ENCODE assay signal across 8 cellular contexts in the genomic region with DNA sequence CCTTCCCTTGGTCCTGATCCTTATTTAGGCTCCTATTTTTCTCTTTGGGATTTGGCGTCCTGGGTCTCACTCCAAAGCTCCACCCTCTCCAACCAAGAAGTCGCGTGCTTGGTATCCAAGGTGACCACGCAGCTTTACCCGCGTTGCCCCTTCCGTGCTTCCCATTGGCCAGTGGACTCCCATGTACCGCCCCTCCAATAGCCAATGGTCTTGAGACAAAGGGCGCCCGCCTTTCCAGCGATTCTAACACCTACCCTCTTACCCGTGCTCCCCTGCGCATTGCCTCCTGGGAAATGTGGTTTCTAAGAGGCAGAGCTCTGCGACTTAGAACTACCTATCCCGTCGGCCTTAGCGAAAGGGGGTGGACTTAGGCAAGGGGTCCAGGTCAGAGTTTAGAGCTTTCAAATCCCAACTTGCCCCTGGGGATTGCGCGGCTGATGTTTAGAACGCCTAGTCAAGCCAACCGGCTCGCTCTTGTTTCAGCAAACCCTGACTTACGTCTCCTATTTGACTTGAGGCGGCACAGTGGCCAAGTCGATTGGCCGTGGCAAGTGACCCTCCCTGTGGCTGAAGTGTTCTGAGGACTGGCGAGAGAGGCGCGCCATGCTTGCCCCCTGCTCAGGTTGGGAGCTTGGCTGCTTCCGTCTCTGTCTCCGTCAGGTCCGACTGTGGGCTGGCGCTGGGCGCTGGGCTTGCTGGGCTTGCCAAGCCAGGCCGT. TPM values are rescaled to one million over a fixed set of nuclear protein-coding genes. Genes with fewer than 3 reads are reported as not detected.
DNase-seq lines count a peak whose midpoint lies in the region; ATAC-seq and TF ChIP-seq lines count a peak whose summit lies in the region.
"Not testable (repeated sequence)": the region's sequence is repeated elsewhere in the genome, so short reads cannot be mapped to it uniquely, and the experiment has no call there.

FAM185A (plus strand) TSS at position 395 of the 718 bp plus-strand sequence; CDS start at position 604, 209 bp downstream.

- in situ Hi-C loops in astrocyte of the spinal cord (cut with HindIII; ENCODE audit: low sequenced_read_pairs) = not testable (repeated sequence)

- ATAC-seq in GM18508 (IDR thresholded peaks at IDR 0.05; ENCODE audit: insufficient read depth, unreplicated experiment) (peak; percentile 93), HG02981 (IDR thresholded peaks at IDR 0.05; ENCODE audit: unreplicated experiment) (peak; percentile 98)

- H3K9me3 ChIP-seq in uterus = not testable (repeated sequence)

- H3K4me3 ChIP-seq in astrocyte of the spinal cord (ENCODE audit: low read depth, low read length) = peak within 1 kb of the TSS; percentile 57
- H3K4me3 ChIP-seq in uterus = peak within 1 kb of the TSS; percentile 64 to 68

- not testable (repeated sequence) for H3K36me3 ChIP-seq in uterus

- DNase-seq in NCI-H2029 (lab: John Stamatoyannopoulos, UW) = peak; percentile 99
- DNase-seq in T-helper 9 cell = peak; percentile 87
- DNase-seq in astrocyte of the spinal cord (ENCODE audit: low read depth, low spot score) = peak; percentile 99
- peak; percentile 92 for DNase-seq in hepatic stellate cell (ENCODE audit: low spot score)
- peak; percentile 100 for DNase-seq in putamen (ENCODE audit: low spot score)
- peak; percentile 97 to 99 for DNase-seq in uterus

- H3K4me1 ChIP-seq in uterus = not testable (repeated sequence)

- peak in 1 of 2 donors; percentile 29 for TF ChIP-seq POLR2A in uterus (IDR thresholded peaks at IDR 0.05)

- not testable (repeated sequence) for H3K27me3 ChIP-seq in uterus

- H3K27ac ChIP-seq in uterus = peak within 1 kb of the TSS; percentile 67 to 79

- TF ChIP-seq CTCF in astrocyte of the spinal cord (IDR thresholded peaks at IDR 0.05; ENCODE audit: low read depth, low read length) = not testable (repeated sequence)
- TF ChIP-seq CTCF in uterus (IDR thresholded peaks at IDR 0.05) = peak in 1 of 4 experiments; percentile 17

- intact Hi-C loops in uterus (cut with DNase I; ENCODE audit: low total_unique reads) = not testable (repeated sequence)

RNA-seq across cellular contexts. Expression of gene FAM185A, which starts in this region (rescaled TPM):
- total RNA-seq in uterus = 100 to 1,000 TPM in 1 of 4 donors, 10 to 100 TPM in 2, under 1 TPM in 1; 0.59 to 118 (median 19.4) TPM

Comparison
In these comparisons a context has a peak if more than half of its experiments do, and no peak if none do; other contexts are left out.
1. Peak in every context shown above with its lines: DNase-seq, ATAC-seq, H3K4me3 ChIP-seq and H3K27ac ChIP-seq.